ENCODE assay signal across 23 cellular contexts in genomic region chr12:19675361-19675760, GRCh38.
DNase-seq lines count a peak whose midpoint lies in the region; ATAC-seq and TF ChIP-seq lines count a peak whose summit lies in the region.
"Had no signal": no experiment of that assay in that cellular context is flagged by ENCODE, and none has a peak within 500 bp of the region (broad histone marks: within the 10 kb centered on the region; RNA-seq: fewer than 3 reads in every experiment).

No MANE protein-coding gene starts in this region.

- H3K9me3 ChIP-seq in upper lobe of left lung, result no peaks in the 10 kb centered on the region
- H3K9me3 ChIP-seq: adrenal gland, upper lobe of right lung had no signal

- H3K4me3 ChIP-seq in upper lobe of left lung, result no peak overlapping the region
- H3K4me3 ChIP-seq: adrenal gland, right atrium auricular region, SK-N-MC, upper lobe of right lung had no signal

- H3K36me3 Mint-ChIP-seq in activated CD4-positive, alpha-beta T cell treated with anti-CD3 and anti-CD28 coated beads for 36 hours (ENCODE audit: low read depth), result peaks cover 10% of the 10 kb centered on the region
- H3K36me3 Mint-ChIP-seq in activated naive CD8-positive, alpha-beta T cell treated with anti-CD3 and anti-CD28 coated beads, Interleukin-2, amount 50 U/mL, for 24 hours (ENCODE audit: low read depth), result peaks cover 21% of the 10 kb centered on the region

- WGBS in upper lobe of left lung, 2 donors, result 81 to 90% methylated on average over 2 of the region's 2 CpGs

- peak; percentile 89 for ATAC-seq in activated CD4-positive, alpha-beta T cell treated with anti-CD3 and anti-CD28 coated beads for 36 hours
- ATAC-seq in GM21360 (IDR thresholded peaks at IDR 0.05; ENCODE audit: unreplicated experiment) (peak; percentile 93), HG03196 (IDR thresholded peaks at IDR 0.05; ENCODE audit: unreplicated experiment) (peak; percentile 48), upper lobe of left lung (ENCODE audit: low FRiP score in 2 of 2) (no peak), SK-N-SH treated with all-trans-retinoic acid at 6 μM for 48 hours (no peak), left colon (no peak)
- peak; percentile 98 for ATAC-seq in activated naive CD8-positive, alpha-beta T cell treated with anti-CD3 and anti-CD28 coated beads, Interleukin-2, amount 50 U/mL, for 24 hours
- ATAC-seq: HCT116, upper lobe of right lung had no signal

- peaks cover 24% of the 10 kb centered on the region for H3K4me1 Mint-ChIP-seq in activated CD4-positive, alpha-beta T cell treated with anti-CD3 and anti-CD28 coated beads for 36 hours
- H3K4me1 Mint-ChIP-seq in activated naive CD8-positive, alpha-beta T cell treated with anti-CD3 and anti-CD28 coated beads, Interleukin-2, amount 50 U/mL, for 24 hours, result peaks cover 52% of the 10 kb centered on the region
- H3K4me1 Mint-ChIP-seq: neural crest cell had no signal

- no peak for TF ChIP-seq POLR2A in upper lobe of left lung (IDR thresholded peaks at IDR 0.05)

- CTCF ChIA-PET in activated CD4-positive, alpha-beta T cell treated with anti-CD3 and anti-CD28 coated beads for 36 hours (lab: Charles Lee), result interaction anchor here (0.6 to 1.1 kb wide), 2 partner anchors 17 to 1375 kb away, joined by 3 to 4 read pairs; no protein-coding TSS in a partner anchor

- peaks cover 18% of the 10 kb centered on the region for H3K9me3 Mint-ChIP-seq in activated CD4-positive, alpha-beta T cell treated with anti-CD3 and anti-CD28 coated beads for 36 hours (ENCODE audit: low read depth)
- peaks cover 28% of the 10 kb centered on the region for H3K9me3 Mint-ChIP-seq in activated naive CD8-positive, alpha-beta T cell treated with anti-CD3 and anti-CD28 coated beads, Interleukin-2, amount 50 U/mL, for 24 hours

- TF ChIP-seq CTCF in upper lobe of left lung (IDR thresholded peaks at IDR 0.05), result no peak

- no peaks in the 10 kb centered on the region for H3K4me1 ChIP-seq in upper lobe of left lung
- H3K4me1 ChIP-seq: adrenal gland, right atrium auricular region, upper lobe of right lung had no signal

- H3K36me3 ChIP-seq in upper lobe of left lung, result no peaks in the 10 kb centered on the region
- H3K36me3 ChIP-seq: adrenal gland, right atrium auricular region, upper lobe of right lung had no signal

- no peak for DNase-seq in activated CD4-positive, alpha-beta T cell treated with anti-CD3 and anti-CD28 coated beads for 36 hours
- no peak for DNase-seq in activated CD4-positive, alpha-beta T cell treated with anti-CD3 and anti-CD28 coated beads, Interleukin-2, amount 50 U/mL, for 48 hours
- no peak for DNase-seq in activated naive CD8-positive, alpha-beta T cell treated with anti-CD3 and anti-CD28 coated beads, Interleukin-2, amount 50 U/mL, for 24 hours
- DNase-seq in upper lobe of left lung, result no peak
- DNase-seq in left colon, result no peak
- DNase-seq: 8988T; adrenal gland; C1 segment of cervical spinal cord; DND-41; KBM-7; mesenchymal stem cell; NCI-H345; OCI-M1; stimulated activated CD4-positive, alpha-beta T cell treated with anti-CD3 and anti-CD28 coated beads, Interleukin-2, amount 100 ng/mL, for 24 hours; upper lobe of right lung had no signal

- intact Hi-C loops in activated CD4-positive, alpha-beta T cell treated with anti-CD3 and anti-CD28 coated beads for 36 hours (cut with DNase I, micrococcal nuclease), result loop anchor here (1.0 to 10.0 kb wide), 6 partner anchors 127 to 245 kb away; no protein-coding TSS in a partner anchor
- intact Hi-C loops in left colon (cut with DNase I, micrococcal nuclease), result no loop called here

- H3K4me3 Mint-ChIP-seq in activated CD4-positive, alpha-beta T cell treated with anti-CD3 and anti-CD28 coated beads for 36 hours, result no peak overlapping the region
- no peak overlapping the region for H3K4me3 Mint-ChIP-seq in activated naive CD8-positive, alpha-beta T cell treated with anti-CD3 and anti-CD28 coated beads, Interleukin-2, amount 50 U/mL, for 24 hours
- H3K4me3 Mint-ChIP-seq: central memory CD8-positive, alpha-beta T cell; neural crest cell had no signal

- H3K27ac Mint-ChIP-seq in activated CD4-positive, alpha-beta T cell treated with anti-CD3 and anti-CD28 coated beads for 36 hours, result no peak overlapping the region
- H3K27ac Mint-ChIP-seq in activated naive CD8-positive, alpha-beta T cell treated with anti-CD3 and anti-CD28 coated beads, Interleukin-2, amount 50 U/mL, for 24 hours, result peak overlapping the region; percentile 74

- no peak overlapping the region for H3K27ac ChIP-seq in upper lobe of left lung
- H3K27ac ChIP-seq: adrenal gland, right atrium auricular region, SK-N-MC, upper lobe of right lung had no signal

- POLR2A ChIA-PET in activated CD4-positive, alpha-beta T cell treated with anti-CD3 and anti-CD28 coated beads for 36 hours (lab: Charles Lee), result no interaction called here

- H3K27me3 ChIP-seq in upper lobe of left lung, result no peaks in the 10 kb centered on the region
- H3K27me3 ChIP-seq: adrenal gland, right atrium auricular region, upper lobe of right lung had no signal

- no peak for TF ChIP-seq EP300 in upper lobe of left lung (IDR thresholded peaks at IDR 0.05)

- no peaks in the 10 kb centered on the region for H3K27me3 Mint-ChIP-seq in activated CD4-positive, alpha-beta T cell treated with anti-CD3 and anti-CD28 coated beads for 36 hours
- H3K27me3 Mint-ChIP-seq in activated naive CD8-positive, alpha-beta T cell treated with anti-CD3 and anti-CD28 coated beads, Interleukin-2, amount 50 U/mL, for 24 hours, result no peaks in the 10 kb centered on the region
- H3K27me3 Mint-ChIP-seq: central memory CD8-positive, alpha-beta T cell had no signal

TF ChIP-seq in SK-N-SH treated with all-trans-retinoic acid at 6 μM for 48 hours, 23 proteins besides CTCF, POLR2A, EP300 and RAD21:
- no peak for TF ChIP-seq PPARA (CRISPR knock-in tag; IDR thresholded peaks at IDR 0.05; ENCODE audit: borderline replicate concordance)

Comparison
In these comparisons a context has a peak if more than half of its experiments do, and no peak if none do; other contexts are left out.
1. ATAC-seq: peak in activated CD4-positive, alpha-beta T cell treated with anti-CD3 and anti-CD28 coated beads for 36 hours (single experiment), GM21360 (single experiment), HG03196 (single experiment) and activated naive CD8-positive, alpha-beta T cell treated with anti-CD3 and anti-CD28 coated beads, Interleukin-2, amount 50 U/mL, for 24 hours (single experiment); none in upper lobe of left lung (0 of 2), SK-N-SH treated with all-trans-retinoic acid at 6 μM for 48 hours (single experiment) and left colon (single experiment).
2. intact Hi-C loops: an anchor here in activated CD4-positive, alpha-beta T cell treated with anti-CD3 and anti-CD28 coated beads for 36 hours (1.0 to 10.0 kb wide); none called in left colon.